Comparison of ENCODE assay signal across 10 cellular contexts in the genomic region with DNA sequence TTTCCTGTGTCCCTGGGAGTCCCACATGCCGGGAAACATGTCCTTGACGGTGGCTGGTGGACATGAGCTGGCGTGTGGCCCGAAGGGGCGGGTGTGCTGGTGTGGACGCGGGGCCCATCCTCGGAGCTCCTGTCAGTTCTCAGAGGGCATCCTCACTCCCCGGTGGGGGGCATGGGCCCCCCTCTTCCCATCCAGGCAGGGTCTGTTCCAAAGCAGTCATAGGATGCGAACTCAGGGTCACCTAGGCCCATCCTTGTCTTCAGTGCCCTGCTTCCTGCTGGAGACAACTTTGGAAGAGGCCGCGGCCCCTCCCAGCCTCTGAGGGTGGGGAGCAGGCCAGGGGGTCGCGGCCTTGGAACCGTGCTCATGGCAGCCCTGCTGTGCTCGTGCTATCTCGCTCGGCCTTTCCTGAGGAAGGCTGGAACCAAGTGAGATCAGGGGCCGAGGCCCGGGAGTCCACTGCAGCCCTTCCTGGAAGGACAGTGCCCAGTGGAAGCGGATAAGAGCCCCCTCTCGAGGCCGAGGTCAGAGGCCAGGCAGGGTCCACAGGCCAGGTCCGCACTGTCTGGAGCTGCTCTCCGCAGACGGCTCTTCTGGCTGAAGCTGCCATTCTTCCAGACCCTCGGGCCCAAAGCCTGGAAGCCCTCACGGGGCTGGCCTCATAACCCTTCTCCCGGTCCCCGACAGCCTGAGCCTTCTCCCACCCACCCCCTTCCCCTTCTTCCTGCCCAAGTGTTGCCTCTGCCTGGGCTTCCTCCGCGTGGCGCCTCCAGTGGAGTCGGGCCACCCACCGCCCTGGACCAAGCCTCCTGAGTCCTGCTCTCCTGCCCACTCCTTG. TPM values are rescaled to one million over a fixed set of nuclear protein-coding genes. Genes with fewer than 3 reads are reported as not detected.
DNase-seq lines count a peak whose midpoint lies in the region; ATAC-seq and TF ChIP-seq lines count a peak whose summit lies in the region.
"Had no signal": no experiment of that assay in that cellular context is flagged by ENCODE, and none has a peak within 500 bp of the region (broad histone marks: within the 10 kb centered on the region; RNA-seq: fewer than 3 reads in every experiment).

No MANE protein-coding gene starts in this region.

- H3K27me3 Mint-ChIP-seq in CD4-positive, alpha-beta T cell, result no peaks in the 10 kb centered on the region
- H3K27me3 Mint-ChIP-seq in glutamatergic neuron (ENCODE audit: unreplicated experiment), result peaks cover 3% of the 10 kb centered on the region

- no peak overlapping the region for H3K4me3 ChIP-seq in parathyroid adenoma (ENCODE audit: low read depth, low read length)
- H3K4me3 ChIP-seq: MG63 had no signal

- H3K79me2 ChIP-seq in parathyroid adenoma, result peaks cover 5% of the 10 kb centered on the region

- POLR2A ChIA-PET in CD4-positive, alpha-beta T cell (lab: Charles Lee), result interaction anchor here (1.0 to 8.8 kb wide), 5 partner anchors 13 to 35 kb away, joined by 3 to 191 read pairs (median 4); a partner anchor contains a TSS

- peaks cover 83% of the 10 kb centered on the region for H3K4me1 Mint-ChIP-seq in CD4-positive, alpha-beta T cell (ENCODE audit: low read depth)
- peaks cover 21% of the 10 kb centered on the region for H3K4me1 Mint-ChIP-seq in glutamatergic neuron (ENCODE audit: low read depth, unreplicated experiment)

- H3K9ac ChIP-seq in parathyroid adenoma, result no peak overlapping the region

- TF ChIP-seq CTCF in CD4-positive, alpha-beta T cell (IDR thresholded peaks at IDR 0.05), result no peak
- TF ChIP-seq CTCF in VCaP (conservative IDR thresholded peaks at IDR 0.05) (no peak), glutamatergic neuron (IDR thresholded peaks at IDR 0.05; ENCODE audit: partially characterized antibody, unreplicated experiment) (no peak), parathyroid adenoma (IDR thresholded peaks at IDR 0.05) (no peak), foreskin keratinocyte (conservative IDR thresholded peaks at IDR 0.05) (no peak)

- H2AFZ ChIP-seq in parathyroid adenoma, result no peak overlapping the region

- no peak for ATAC-seq in CD4-positive, alpha-beta T cell (ENCODE audit: poor library complexity)
- no peak for ATAC-seq in foreskin keratinocyte

- no peaks in the 10 kb centered on the region for H3K36me3 ChIP-seq in parathyroid adenoma (ENCODE audit: control insufficient read depth, insufficient read depth, low read length)

- H3K9me3 ChIP-seq in CD4-positive, alpha-beta T cell (ENCODE audit: control insufficient read depth, low read length), result no peaks in the 10 kb centered on the region
- no peaks in the 10 kb centered on the region for H3K9me3 ChIP-seq in parathyroid adenoma (ENCODE audit: control insufficient read depth, low read length)
- H3K9me3 ChIP-seq: MG63 had no signal

- intact Hi-C loops in CD4-positive, alpha-beta T cell (cut with DNase I, micrococcal nuclease), result no loop called here

- H3K27ac ChIP-seq in CD4-positive, alpha-beta T cell (ENCODE audit: low read depth, low read length), result peak overlapping the region; percentile 97
- H3K27ac ChIP-seq in VCaP (peak overlapping the region; percentile 100), parathyroid adenoma (peak overlapping the region; percentile 16), foreskin keratinocyte (no peak overlapping the region)

- H3K4me3 Mint-ChIP-seq in CD4-positive, alpha-beta T cell, result peak overlapping the region; percentile 82
- no peak overlapping the region for H3K4me3 Mint-ChIP-seq in glutamatergic neuron (ENCODE audit: unreplicated experiment)

- H3K9me3 Mint-ChIP-seq in CD4-positive, alpha-beta T cell, result no peaks in the 10 kb centered on the region
- H3K9me3 Mint-ChIP-seq in glutamatergic neuron (ENCODE audit: unreplicated experiment), result peaks cover 4% of the 10 kb centered on the region

- H3K4me2 ChIP-seq in parathyroid adenoma (ENCODE audit: low read length), result no peak overlapping the region

- peak in 1 of 10 experiments; percentile 4 for DNase-seq in CD4-positive, alpha-beta T cell
- DNase-seq in glutamatergic neuron (peak; percentile 13), foreskin keratinocyte (no peak), DMS79 (lab: John Stamatoyannopoulos, UW) (no peak), NCI-H1694 (lab: John Stamatoyannopoulos, UW) (no peak), SKM-1 treated with dmso at 0.1 percent for 144 hours (lab: John Stamatoyannopoulos, UW; ENCODE audit: unreplicated experiment) (no peak)
- DNase-seq: MG63, RPMI8226 had no signal

- CTCF ChIA-PET in CD4-positive, alpha-beta T cell (lab: Charles Lee), result interaction anchor here (4.1 kb wide), 1 partner anchor 13 kb away, joined by 26 read pairs; a partner anchor contains a TSS

- H3K27me3 ChIP-seq in CD4-positive, alpha-beta T cell (ENCODE audit: control insufficient read depth, insufficient read depth, low read length), result no peaks in the 10 kb centered on the region
- H3K27me3 ChIP-seq in parathyroid adenoma (ENCODE audit: control insufficient read depth, insufficient read depth, low read length) (no peaks in the 10 kb centered on the region), foreskin keratinocyte (no peaks in the 10 kb centered on the region)
- H3K27me3 ChIP-seq: MG63 had no signal

- H3K36me3 Mint-ChIP-seq in CD4-positive, alpha-beta T cell (ENCODE audit: low read depth), result peaks cover 71% of the 10 kb centered on the region
- H3K36me3 Mint-ChIP-seq in glutamatergic neuron (ENCODE audit: unreplicated experiment), result no peaks in the 10 kb centered on the region

- H3K4me1 ChIP-seq in parathyroid adenoma (no peaks in the 10 kb centered on the region), foreskin keratinocyte (peaks cover 11% of the 10 kb centered on the region)

- peak overlapping the region; percentile 90 for H3K27ac Mint-ChIP-seq in CD4-positive, alpha-beta T cell
- no peak overlapping the region for H3K27ac Mint-ChIP-seq in glutamatergic neuron (ENCODE audit: unreplicated experiment)

RNA-seq across cellular contexts. Expression of a gene that starts 8.7 kb away (rescaled TPM):
- total RNA-seq in CD4-positive, alpha-beta T cell, result 100 to 1,000 TPM; 309 to 325 TPM
- total RNA-seq in glutamatergic neuron (ENCODE audit: unreplicated experiment), result 52.2 TPM
- 34.3 and 36.5 TPM in 2 replicates for total RNA-seq in foreskin keratinocyte
- polyA plus RNA-seq in foreskin keratinocyte, result 29.2 and 31.4 TPM in 2 replicates

RNA-seq across cellular contexts. Expression of a gene that starts 14.1 kb away (rescaled TPM):
- total RNA-seq in CD4-positive, alpha-beta T cell, result 100 to 1,000 TPM; 160 to 161 TPM
- 109 TPM for total RNA-seq in glutamatergic neuron (ENCODE audit: unreplicated experiment)
- total RNA-seq in foreskin keratinocyte, result 28.8 and 29.2 TPM in 2 replicates
- 25.3 and 26.1 TPM in 2 replicates for polyA plus RNA-seq in foreskin keratinocyte

RNA-seq across cellular contexts. Expression of a gene that starts 28.3 kb away (rescaled TPM):
- 1 to 10 TPM; 8.5 to 8.8 TPM for total RNA-seq in CD4-positive, alpha-beta T cell
- total RNA-seq in glutamatergic neuron (ENCODE audit: unreplicated experiment) (8.3 TPM), foreskin keratinocyte (27.7 and 31.0 TPM in 2 replicates)
- 27.8 and 30.2 TPM in 2 replicates for polyA plus RNA-seq in foreskin keratinocyte
